Comparison of ENCODE assay signal across 19 cellular contexts in genomic region chr3:33940736-33941135, GRCh38.
DNase-seq lines count a peak whose midpoint lies in the region; FAIRE-seq and TF ChIP-seq lines count a peak whose summit lies in the region.
"Had no signal": no experiment of that assay in that cellular context is flagged by ENCODE, and none has a peak within 500 bp of the region (broad histone marks: within the 10 kb centered on the region; RNA-seq: fewer than 3 reads in every experiment).

No MANE protein-coding gene starts in this region.

- H3K36me3 Mint-ChIP-seq in nephron progenitor cell (ENCODE audit: low read depth): no peaks in the 10 kb centered on the region
- H3K36me3 Mint-ChIP-seq: CD4-positive, alpha-beta memory T cell; IgD-negative memory B cell had no signal

- no peaks in the 10 kb centered on the region for H3K79me1 ChIP-seq in H1 (ENCODE audit: low read depth, low read length)
- no peaks in the 10 kb centered on the region for H3K79me1 ChIP-seq in mesendoderm (ENCODE audit: low read length)

- H2BK12ac ChIP-seq in H1 (ENCODE audit: low read depth, low read length): no peak overlapping the region

- H3K36me3 ChIP-seq in SJCRH30 (no peaks in the 10 kb centered on the region), H1 (ENCODE audit: control insufficient read depth in 2 of 4, insufficient read depth in 4 of 4, low read length in 3 of 4) (no peaks in the 10 kb centered on the region), mesendoderm (ENCODE audit: control insufficient read depth, insufficient read depth, low read length) (no peaks in the 10 kb centered on the region)

- H2BK5ac ChIP-seq in H1 (ENCODE audit: low read depth, low read length) (no peak overlapping the region), mesendoderm (ENCODE audit: low read length) (no peak overlapping the region)

- TF ChIP-seq CTCF in H1 (IDR thresholded peaks at IDR 0.05; ENCODE audit: control extremely low read depth in 1 of 3, insufficient read depth in 1 of 3, low read depth in 1 of 3, low read length in 3 of 3) (no peak), nephron progenitor cell (IDR thresholded peaks at IDR 0.05) (no peak)

- no peaks in the 10 kb centered on the region for H3K23me2 ChIP-seq in H1 (ENCODE audit: low read depth, low read length)

- no peaks in the 10 kb centered on the region for H3K27me3 Mint-ChIP-seq in nephron progenitor cell (ENCODE audit: low read depth, poor library complexity)

- no peak for TF ChIP-seq RAD21 in H1 (IDR thresholded peaks at IDR 0.05 in 1 of 2, conservative IDR thresholded peaks at IDR 0.05 in 1 of 2; ENCODE audit: low read depth in 2 of 2, low read length in 2 of 2)

- no peaks in the 10 kb centered on the region for H4K20me1 ChIP-seq in H1 (replicated peaks in 1 of 2; ENCODE audit: control insufficient read depth in 1 of 2, insufficient read depth in 2 of 2, low read length in 2 of 2)

- no peak overlapping the region for H4K91ac ChIP-seq in H1 (replicated peaks; ENCODE audit: insufficient read length, low read length)

- H3K27ac ChIP-seq in SJCRH30 (no peak overlapping the region), H1 (ENCODE audit: low read depth, low read length) (no peak overlapping the region), mesendoderm (ENCODE audit: low read depth, low read length) (no peak overlapping the region)
- H3K27ac ChIP-seq: A549 had no signal

- no peaks in the 10 kb centered on the region for H3K79me2 ChIP-seq in H1 (ENCODE audit: control insufficient read depth in 1 of 2, insufficient read depth in 2 of 2, low read length in 2 of 2)
- H3K79me2 ChIP-seq in mesendoderm (ENCODE audit: control insufficient read depth, insufficient read depth, low read length): no peaks in the 10 kb centered on the region

- no peak overlapping the region for H3K4me3 Mint-ChIP-seq in nephron progenitor cell
- H3K4me3 Mint-ChIP-seq: CD4-positive, alpha-beta memory T cell; IgD-negative memory B cell had no signal

- no peak overlapping the region for H4K5ac ChIP-seq in H1 (ENCODE audit: insufficient read length, low read depth, low read length)
- H4K5ac ChIP-seq in mesendoderm (ENCODE audit: low read length): no peak overlapping the region

- FAIRE-seq in H1 (lab: Jason Lieb, UNC): no peak
- FAIRE-seq: A549 had no signal

- POLR2A ChIA-PET in H1 (lab: Charles Lee; ENCODE audit: partially characterized antibody): interaction anchor here (1.0 kb wide), 1 partner anchor 26 kb away, joined by 3 read pairs; no protein-coding TSS in a partner anchor

- H3K23ac ChIP-seq in H1 (ENCODE audit: insufficient read length): no peak overlapping the region
- H3K23ac ChIP-seq in mesendoderm (ENCODE audit: low read length): no peak overlapping the region

- H3K4me3 ChIP-seq in SJCRH30 (no peak overlapping the region), H1 (ENCODE audit: extremely low read depth in 1 of 4, insufficient read depth in 2 of 4, low read depth in 3 of 4, low read length in 4 of 4) (no peak overlapping the region), mesendoderm (ENCODE audit: low read length) (no peak overlapping the region)
- H3K4me3 ChIP-seq: A549 had no signal

- H3K4me2 ChIP-seq in H1 (ENCODE audit: insufficient read depth in 1 of 2, low read depth in 2 of 2, low read length in 2 of 2) (no peak overlapping the region; a peak in 1 of 4 replicates), mesendoderm (ENCODE audit: low read length) (no peak overlapping the region)
- H3K4me2 ChIP-seq: A549 had no signal

- TF ChIP-seq EP300 in H1 (IDR thresholded peaks at IDR 0.05; ENCODE audit: borderline replicate concordance in 1 of 2, low read depth in 2 of 2, low read length in 2 of 2): no peak

- H3K27me3 ChIP-seq in SJCRH30 (no peaks in the 10 kb centered on the region), H1 (replicated peaks in 1 of 4; ENCODE audit: control insufficient read depth in 3 of 4, extremely low read depth in 1 of 4, insufficient read depth in 3 of 4, low read length in 3 of 4) (no peaks in the 10 kb centered on the region), mesendoderm (ENCODE audit: insufficient read depth, low read length, poor library complexity) (no peaks in the 10 kb centered on the region)

- no peak overlapping the region for H3K9ac ChIP-seq in H1 (replicated peaks in 1 of 4; ENCODE audit: extremely low read depth in 1 of 4, low read depth in 3 of 4, low read length in 3 of 4)
- no peak overlapping the region for H3K9ac ChIP-seq in mesendoderm (ENCODE audit: low read length)

- no peak overlapping the region for H3K4ac ChIP-seq in H1 (replicated peaks; ENCODE audit: insufficient read length, low read depth, low read length)
- no peak overlapping the region for H3K4ac ChIP-seq in mesendoderm (ENCODE audit: low read depth, low read length)

- TF ChIP-seq POLR2A in H1 (IDR thresholded peaks at IDR 0.05; ENCODE audit: control extremely low read depth in 1 of 2, low read depth in 2 of 2, low read length in 2 of 2): no peak

- H3K4me1 Mint-ChIP-seq in nephron progenitor cell: peaks cover 26% of the 10 kb centered on the region
- H3K4me1 Mint-ChIP-seq: CD4-positive, alpha-beta memory T cell; IgD-negative memory B cell had no signal

- peak overlapping the region; percentile 47 for H3K27ac Mint-ChIP-seq in nephron progenitor cell
- H3K27ac Mint-ChIP-seq: CD4-positive, alpha-beta memory T cell; IgD-negative memory B cell had no signal

- H3K18ac ChIP-seq in H1 (ENCODE audit: extremely low read depth, low read length): no peak overlapping the region
- H3K18ac ChIP-seq in mesendoderm (ENCODE audit: low read length): no peak overlapping the region

- H3K9me3 ChIP-seq in SJCRH30 (replicated peaks): no peaks in the 10 kb centered on the region
- no peaks in the 10 kb centered on the region for H3K9me3 ChIP-seq in H1 (ENCODE audit: insufficient read depth in 2 of 2, low read depth in 1 of 2, low read length in 1 of 2)
- H3K9me3 ChIP-seq: A549 had no signal

- no peak overlapping the region for H2BK20ac ChIP-seq in H1 (ENCODE audit: low read length)

- no peak overlapping the region for H3K14ac ChIP-seq in H1 (ENCODE audit: insufficient read length)

- no peak overlapping the region for H2AK5ac ChIP-seq in H1 (ENCODE audit: low read depth, low read length)
- H2AK5ac ChIP-seq in mesendoderm (ENCODE audit: low read length): no peak overlapping the region

- peak; percentile 17 to 52 for DNase-seq in SJCRH30
- DNase-seq in H1 (ENCODE audit: low read depth in 1 of 2, low spot score in 2 of 2): no peak
- DNase-seq in nephron progenitor cell: no peak
- DNase-seq in mesendoderm: no peak
- DNase-seq in UCSD-AML1 (lab: John Stamatoyannopoulos, UW; ENCODE audit: unreplicated experiment): no peak
- DNase-seq in NCI-H524 treated with DMSO at 0.1 percent for 48 hours (lab: John Stamatoyannopoulos, UW): no peak
- DNase-seq in mucosa of gallbladder (ENCODE audit: low spot score): no peak
- DNase-seq: CD4-positive, alpha-beta memory T cell; COR-L47; DMS53; NCI-H1048; NCI-H1436; NCI-H1930; NCI-H2107; NCI-H526; Right ventricle myocardium superior; RPMI8226 had no signal

- H3K4me1 ChIP-seq in SJCRH30: no peaks in the 10 kb centered on the region
- no peaks in the 10 kb centered on the region for H3K4me1 ChIP-seq in H1 (replicated peaks in 1 of 4; ENCODE audit: control insufficient read depth in 3 of 4, insufficient read depth in 4 of 4, low read length in 3 of 4)
- no peaks in the 10 kb centered on the region for H3K4me1 ChIP-seq in mesendoderm (ENCODE audit: control insufficient read depth, low read depth, low read length)
- H3K4me1 ChIP-seq: A549 had no signal

- CTCF ChIA-PET in H1 (lab: Charles Lee; ENCODE audit: partially characterized antibody): interaction anchor here (1.8 kb wide), 1 partner anchor 58 kb away, joined by 8 read pairs; no protein-coding TSS in a partner anchor

- H4K8ac ChIP-seq in H1 (ENCODE audit: extremely low read depth, insufficient read depth, low read length): no peak overlapping the region
- H4K8ac ChIP-seq in mesendoderm (ENCODE audit: low read depth, low read length): no peak overlapping the region

- 64% methylated on average over 4 of the region's 4 CpGs; no CpG with 5 or more reads in 1 of the 2 experiments for WGBS in H1 (ENCODE audit: extremely low coverage in 1 of 2, insufficient coverage in 1 of 2, insufficient read length in 1 of 2, insufficient replicate concordance in 2 of 2, low coverage in 1 of 2, low lambda C conversion rate in 2 of 2, missing lambda C conversion rate in 1 of 2), 2 experiments
- no CpG with 5 or more reads among the region's 4 CpGs for WGBS in mesendoderm (ENCODE audit: extremely low coverage, insufficient coverage, low lambda C conversion rate)

- H2BK15ac ChIP-seq in H1 (ENCODE audit: low read length): no peak overlapping the region
- H2BK15ac ChIP-seq in mesendoderm (replicated peaks; ENCODE audit: low read depth): no peak overlapping the region

- H2BK120ac ChIP-seq in H1 (replicated peaks; ENCODE audit: low read depth, low read length): no peak overlapping the region
- H2BK120ac ChIP-seq in mesendoderm (ENCODE audit: low read depth, low read length): no peak overlapping the region

- H2AFZ ChIP-seq in H1 (ENCODE audit: low read length): peak overlapping the region; percentile 60; the same call in 1 of the 2 replicates

- H3K56ac ChIP-seq in H1 (replicated peaks; ENCODE audit: insufficient read length, low read depth, low read length) (no peak overlapping the region), mesendoderm (ENCODE audit: low read length) (no peak overlapping the region)

- no peaks in the 10 kb centered on the region for H3K9me3 Mint-ChIP-seq in nephron progenitor cell
- H3K9me3 Mint-ChIP-seq: CD4-positive, alpha-beta memory T cell had no signal

TF ChIP-seq in H1, 55 proteins besides CTCF, POLR2A, EP300 and RAD21 (continues in another document):
- TF ChIP-seq BCL11A (IDR thresholded peaks at IDR 0.05; ENCODE audit: low read depth in 2 of 2, low read length in 2 of 2) (no peak), KDM1A (IDR thresholded peaks at IDR 0.05; ENCODE audit: borderline replicate concordance, low read length) (no peak), CHD1 (IDR thresholded peaks at IDR 0.05; ENCODE audit: low read depth, low read length) (no peak), TAF1 (IDR thresholded peaks at IDR 0.05; ENCODE audit: low read depth, low read length) (no peak), RXRA (IDR thresholded peaks at IDR 0.05; ENCODE audit: insufficient read depth, low read depth, low read length) (no peak), FOSL1 (IDR thresholded peaks at IDR 0.05; ENCODE audit: insufficient read depth, low read depth, low read length) (no peak), SIN3A (conservative IDR thresholded peaks at IDR 0.05 in 1 of 2, IDR thresholded peaks at IDR 0.05 in 1 of 2; ENCODE audit: low read depth in 1 of 2, low read length in 2 of 2) (no peak), YY1 (IDR thresholded peaks at IDR 0.05; ENCODE audit: low read depth, low read length) (no peak), RFX5 (IDR thresholded peaks at IDR 0.05; ENCODE audit: borderline replicate concordance, low read depth, low read length) (no peak), RNF2 (IDR thresholded peaks at IDR 0.05; ENCODE audit: borderline replicate concordance, low read depth, low read length, missing control alignments, poor library complexity, severe bottlenecking) (no peak), CEBPB (IDR thresholded peaks at IDR 0.05; ENCODE audit: low read depth, low read length) (no peak)

Comparison
In these comparisons a context has a peak if more than half of its experiments do, and no peak if none do; other contexts are left out.
1. DNase-seq: peak in SJCRH30 (2 of 2); none in H1 (0 of 2), nephron progenitor cell (single experiment), mesendoderm (single experiment), UCSD-AML1 (single experiment), NCI-H524 treated with DMSO at 0.1 percent for 48 hours (single experiment) and mucosa of gallbladder (single experiment).